ENCODE assay signal across 1 cellular context in the genomic region with DNA sequence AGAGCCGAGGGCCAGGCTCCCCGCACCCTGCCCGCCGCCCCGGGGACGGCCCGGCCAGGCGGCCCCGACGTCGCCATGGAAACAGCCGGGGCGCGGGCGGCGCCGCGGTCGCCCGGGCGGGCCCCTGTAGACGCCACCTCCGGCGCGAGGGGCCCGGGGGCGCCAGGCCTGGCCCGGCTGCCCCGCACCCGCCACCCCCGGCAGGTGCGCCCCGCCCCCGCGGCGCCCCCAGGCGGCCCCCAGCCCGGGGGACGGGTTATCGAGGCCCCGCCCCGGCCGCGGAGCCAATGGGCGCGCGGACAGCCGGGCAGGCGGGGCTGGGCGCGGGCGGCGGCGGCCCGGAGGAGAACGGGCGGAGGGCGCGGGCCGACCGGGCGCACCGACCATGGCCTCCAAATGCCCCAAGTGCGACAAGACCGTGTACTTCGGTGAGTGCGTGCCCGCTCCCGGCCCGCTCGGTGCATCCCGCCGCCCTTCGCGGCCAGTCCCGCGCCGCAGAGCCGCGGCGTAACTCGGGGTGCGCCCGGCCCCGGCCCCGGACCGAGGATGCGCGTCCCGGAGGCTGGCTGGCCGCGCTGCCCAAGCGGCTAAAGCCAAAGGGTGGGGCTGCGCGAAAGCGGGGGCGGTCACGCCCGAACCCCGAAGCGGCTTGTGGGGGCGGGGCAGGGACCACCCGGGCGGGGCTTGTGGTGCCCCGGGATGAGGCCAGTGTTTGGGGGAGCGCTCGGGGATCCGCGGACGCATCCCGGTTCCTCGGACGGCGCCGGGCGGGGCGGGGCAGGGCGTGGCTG.
TF ChIP-seq lines count a peak whose summit lies in the region.

A gene with protein sequence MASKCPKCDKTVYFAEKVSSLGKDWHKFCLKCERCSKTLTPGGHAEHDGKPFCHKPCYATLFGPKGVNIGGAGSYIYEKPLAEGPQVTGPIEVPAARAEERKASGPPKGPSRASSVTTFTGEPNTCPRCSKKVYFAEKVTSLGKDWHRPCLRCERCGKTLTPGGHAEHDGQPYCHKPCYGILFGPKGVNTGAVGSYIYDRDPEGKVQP (plus strand): TSS at position 344 of the 791 bp plus-strand sequence. CDS start 42 bp downstream, at position 386.

TF ChIP-seq in K562, 482 proteins besides CTCF, POLR2A, EP300 and RAD21 (continued from another document):
- TF ChIP-seq BRF2 (IDR thresholded peaks at IDR 0.05; ENCODE audit: borderline replicate concordance, insufficient read depth, insufficient read length) (no peak), ZNF561 (CRISPR knock-in tag; conservative IDR thresholded peaks at IDR 0.05) (no peak), CBX2 (IDR thresholded peaks at IDR 0.05; ENCODE audit: insufficient read depth, low read length, poor library complexity, severe bottlenecking) (no peak), WHSC1 (IDR thresholded peaks at IDR 0.05; ENCODE audit: low read length) (no peak), ZFP30 (CRISPR knock-in tag; IDR thresholded peaks at IDR 0.05; ENCODE audit: borderline replicate concordance) (no peak), NR3C1 (CRISPR knock-in tag; IDR thresholded peaks at IDR 0.05) (no peak), CLOCK (CRISPR knock-in tag; IDR thresholded peaks at IDR 0.05; ENCODE audit: borderline replicate concordance) (no peak), RBBP5 (IDR thresholded peaks at IDR 0.05; ENCODE audit: borderline replicate concordance, insufficient read depth, low read length, poor library complexity, severe bottlenecking) (no peak), ETV5 (CRISPR knock-in tag; IDR thresholded peaks at IDR 0.05; ENCODE audit: low read depth) (no peak), RBM14 (IDR thresholded peaks at IDR 0.05; ENCODE audit: borderline replicate concordance, insufficient read depth, low read depth, low read length) (no peak), ZKSCAN3 (CRISPR knock-in tag; IDR thresholded peaks at IDR 0.05) (no peak), ZSCAN29 (IDR thresholded peaks at IDR 0.05) (peak; percentile 87; the same call in 1 of the 2 replicates), MYNN (IDR thresholded peaks at IDR 0.05) (no peak), MYNN (CRISPR knock-in tag; IDR thresholded peaks at IDR 0.05) (no peak), ZNF764 (CRISPR knock-in tag; IDR thresholded peaks at IDR 0.05; ENCODE audit: low read depth) (no peak), CBFA2T3 (IDR thresholded peaks at IDR 0.05) (no peak), ZNF551 (CRISPR knock-in tag; IDR thresholded peaks at IDR 0.05) (no peak), EGR1 (conservative IDR thresholded peaks at IDR 0.05) (peak; percentile 37), MED1 (CRISPR knock-in tag; IDR thresholded peaks at IDR 0.05; ENCODE audit: borderline replicate concordance) (no peak), FOXJ2 (tag; IDR thresholded peaks at IDR 0.05) (no peak), VEZF1 (CRISPR knock-in tag; IDR thresholded peaks at IDR 0.05) (peak; percentile 63), SIN3A (IDR thresholded peaks at IDR 0.05; ENCODE audit: borderline replicate concordance in 2 of 2, control insufficient read depth in 1 of 2, low read depth in 2 of 2, low read length in 2 of 2) (peak in 1 of 2 experiments; percentile 47; a peak in 1 of 4 replicates), HNRNPH1 (optimal IDR thresholded peaks at IDR 0.05; ENCODE audit: low read depth, low read length) (no peak), RBM17 (IDR thresholded peaks at IDR 0.05; ENCODE audit: borderline replicate concordance, low read depth, low read length) (no peak)
- TF ChIP-seq, protein P1, sequence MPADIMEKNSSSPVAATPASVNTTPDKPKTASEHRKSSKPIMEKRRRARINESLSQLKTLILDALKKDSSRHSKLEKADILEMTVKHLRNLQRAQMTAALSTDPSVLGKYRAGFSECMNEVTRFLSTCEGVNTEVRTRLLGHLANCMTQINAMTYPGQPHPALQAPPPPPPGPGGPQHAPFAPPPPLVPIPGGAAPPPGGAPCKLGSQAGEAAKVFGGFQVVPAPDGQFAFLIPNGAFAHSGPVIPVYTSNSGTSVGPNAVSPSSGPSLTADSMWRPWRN (IDR thresholded peaks at IDR 0.05; ENCODE audit: low read depth), result no peak
- TF ChIP-seq, protein P2, sequence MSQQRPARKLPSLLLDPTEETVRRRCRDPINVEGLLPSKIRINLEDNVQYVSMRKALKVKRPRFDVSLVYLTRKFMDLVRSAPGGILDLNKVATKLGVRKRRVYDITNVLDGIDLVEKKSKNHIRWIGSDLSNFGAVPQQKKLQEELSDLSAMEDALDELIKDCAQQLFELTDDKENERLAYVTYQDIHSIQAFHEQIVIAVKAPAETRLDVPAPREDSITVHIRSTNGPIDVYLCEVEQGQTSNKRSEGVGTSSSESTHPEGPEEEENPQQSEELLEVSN (IDR thresholded peaks at IDR 0.05; ENCODE audit: borderline replicate concordance in 1 of 2, extremely low read depth in 1 of 2, insufficient read depth in 1 of 2, insufficient read length in 1 of 2, low read depth in 1 of 2, low read length in 1 of 2, poor library complexity in 1 of 2, severe bottlenecking in 1 of 2), result peak in 1 of 2 experiments; percentile 21
- TF ChIP-seq, protein P3, sequence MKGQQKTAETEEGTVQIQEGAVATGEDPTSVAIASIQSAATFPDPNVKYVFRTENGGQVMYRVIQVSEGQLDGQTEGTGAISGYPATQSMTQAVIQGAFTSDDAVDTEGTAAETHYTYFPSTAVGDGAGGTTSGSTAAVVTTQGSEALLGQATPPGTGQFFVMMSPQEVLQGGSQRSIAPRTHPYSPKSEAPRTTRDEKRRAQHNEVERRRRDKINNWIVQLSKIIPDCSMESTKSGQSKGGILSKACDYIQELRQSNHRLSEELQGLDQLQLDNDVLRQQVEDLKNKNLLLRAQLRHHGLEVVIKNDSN (CRISPR knock-in tag; IDR thresholded peaks at IDR 0.05), result no peak
